In genomic region chr7:90726120-90726519, GRCh38 we compare ENCODE assay signal across 11 cellular contexts.
DNase-seq lines count a peak whose midpoint lies in the region; ATAC-seq, FAIRE-seq and TF ChIP-seq lines count a peak whose summit lies in the region.
"Had no signal": no experiment of that assay in that cellular context is flagged by ENCODE, and none has a peak within 500 bp of the region (broad histone marks: within the 10 kb centered on the region; RNA-seq: fewer than 3 reads in every experiment).

No MANE protein-coding gene starts in this region.

- FAIRE-seq in HepG2 (lab: Jason Lieb, UNC), result no peak

- POLR2A ChIA-PET in A673 (lab: Charles Lee; ENCODE audit: low non-redundant PET), result interaction anchor here (0.6 kb wide), 1 partner anchor 14 kb away, joined by 8 read pairs; no protein-coding TSS in a partner anchor
- POLR2A ChIA-PET in WTC11 (lab: Charles Lee), result no interaction called here
- POLR2A ChIA-PET in HepG2 (lab: Yijun Ruan, JAX), result no interaction called here

- BruUV-seq in A673 (replicated peaks; lab: Mats Ljungman, UMichigan) (no TSS peak), HepG2 (replicated peaks; lab: Mats Ljungman, UMichigan) (no TSS peak)

- peaks cover 5% of the 10 kb centered on the region for H3K9me3 ChIP-seq in A673 (ENCODE audit: low read depth, low read length, poor library complexity, severe bottlenecking)
- no peaks in the 10 kb centered on the region for H3K9me3 ChIP-seq in HepG2 (ENCODE audit: low read length)

- H3K27ac ChIP-seq in A673 (ENCODE audit: low read depth, low read length, poor library complexity, severe bottlenecking) (peak overlapping the region; percentile 66), HepG2 (ENCODE audit: extremely low read length, insufficient read depth, low read length) (no peak overlapping the region)

- TF ChIP-seq POLR2A in HepG2 (IDR thresholded peaks at IDR 0.05; ENCODE audit: insufficient read depth in 1 of 2, low read depth in 2 of 2, low read length in 2 of 2), result no peak

- CTCF ChIA-PET in A673 (lab: Charles Lee) (interaction anchor here (0.6 kb wide), 2 partner anchors 17 to 26 kb away, joined by 3 read pairs; no protein-coding TSS in a partner anchor), WTC11 (lab: Charles Lee) (interaction anchor here (0.7 to 1.0 kb wide), 3 partner anchors 24 to 271 kb away, joined by 3 read pairs; no protein-coding TSS in a partner anchor), HepG2 (lab: Yijun Ruan, JAX; ENCODE audit: low intra/inter-chr PET ratio, low total read pairs) (no interaction called here)

- H3K36me3 ChIP-seq in A673 (ENCODE audit: insufficient read depth, low read length, poor library complexity, severe bottlenecking) (peaks cover 13% of the 10 kb centered on the region), HepG2 (replicated peaks in 1 of 2; ENCODE audit: control insufficient read depth in 1 of 2, insufficient read depth in 2 of 2, low read length in 2 of 2) (no peaks in the 10 kb centered on the region)

- intact Hi-C loops in A673 (cut with micrococcal nuclease; ENCODE audit: unreplicated experiment), result loop anchor here (5.0 kb wide), 1 partner anchor 51 kb away; no protein-coding TSS in a partner anchor
- intact Hi-C loops in HepG2 (cut with micrococcal nuclease; ENCODE audit: unreplicated experiment), result no loop called here

- H4K20me1 ChIP-seq in HepG2 (ENCODE audit: insufficient read depth, low read length), result no peaks in the 10 kb centered on the region

- 0 out of 2 replicates have a peak overlapping the region, but pooled peaks have one; percentile 1 for H3K27ac Mint-ChIP-seq in WTC11
- H3K27ac Mint-ChIP-seq: activated naive CD4-positive, alpha-beta T cell treated with anti-CD3 and anti-CD28 coated beads, Interleukin-2, amount 50 U/mL, for 24 hours had no signal

- no peak overlapping the region for H3K4me2 ChIP-seq in HepG2 (ENCODE audit: low read depth, low read length)

- H2AFZ ChIP-seq in HepG2 (ENCODE audit: low read length), result no peak overlapping the region

- TF ChIP-seq CTCF in A673 (conservative IDR thresholded peaks at IDR 0.05; ENCODE audit: low read depth, low read length) (no peak), WTC11 (IDR thresholded peaks at IDR 0.05) (no peak), HepG2 (CRISPR knock-in tag; IDR thresholded peaks at IDR 0.05) (no peak)

- no peak for DNase-seq in A673 (ENCODE audit: low spot score)
- no peak for DNase-seq in WTC11 (ENCODE audit: low spot score)
- no peak for DNase-seq in HepG2 (ENCODE audit: low spot score)
- no peak for DNase-seq in NCI-H1092 treated with DMSO at 0.1 percent for 48 hours (lab: John Stamatoyannopoulos, UW)
- DNase-seq in NCI-H748 treated with DMSO at 0.1 percent for 48 hours (lab: John Stamatoyannopoulos, UW), result no peak
- DNase-seq: AML-193 had no signal

- peaks cover 39% of the 10 kb centered on the region for H3K4me1 Mint-ChIP-seq in WTC11
- H3K4me1 Mint-ChIP-seq: activated naive CD4-positive, alpha-beta T cell treated with anti-CD3 and anti-CD28 coated beads, Interleukin-2, amount 50 U/mL, for 24 hours had no signal

- H3K36me3 Mint-ChIP-seq in WTC11, result peaks cover 13% of the 10 kb centered on the region
- H3K36me3 Mint-ChIP-seq: activated naive CD4-positive, alpha-beta T cell treated with anti-CD3 and anti-CD28 coated beads, Interleukin-2, amount 50 U/mL, for 24 hours had no signal

- in situ Hi-C loops in HepG2 (cut with HindIII; ENCODE audit: extremely low pct_ligation_motif_present, low pct_unique_long_range_greater_than_20kb), result no loop called here

- H3K27me3 ChIP-seq in A673 (replicated peaks; ENCODE audit: insufficient read depth, low read depth, low read length, poor library complexity) (no peaks in the 10 kb centered on the region), HepG2 (ENCODE audit: control insufficient read depth in 1 of 2, insufficient read depth in 2 of 2, low read length in 2 of 2) (0 out of 5 replicates have a peak, but pooled peaks cover 0 to 3% of the 10 kb centered on the region in 2 experiments)

- no peak overlapping the region for H3K4me3 Mint-ChIP-seq in WTC11
- H3K4me3 Mint-ChIP-seq: activated naive CD4-positive, alpha-beta T cell treated with anti-CD3 and anti-CD28 coated beads, Interleukin-2, amount 50 U/mL, for 24 hours had no signal

- peak; percentile 42 for ATAC-seq in GM21381 (IDR thresholded peaks at IDR 0.05; ENCODE audit: unreplicated experiment)
- no peak for ATAC-seq in WTC11
- ATAC-seq in HepG2, result no peak
- no peak for ATAC-seq in HG02870 (IDR thresholded peaks at IDR 0.05; ENCODE audit: unreplicated experiment)
- ATAC-seq in GM21619 (IDR thresholded peaks at IDR 0.05; ENCODE audit: unreplicated experiment), result no peak
- ATAC-seq: Panc1 had no signal

- H3K79me2 ChIP-seq in HepG2 (ENCODE audit: insufficient read depth, low read length), result no peaks in the 10 kb centered on the region

- 20% methylated on average over 2 of the region's 2 CpGs for WGBS in HepG2 (ENCODE audit: low lambda C conversion rate)

- no peak for TF ChIP-seq RAD21 in HepG2 (CRISPR knock-in tag; IDR thresholded peaks at IDR 0.05)

- H3K27me3 Mint-ChIP-seq in WTC11 (ENCODE audit: low read depth), result no peaks in the 10 kb centered on the region
- H3K27me3 Mint-ChIP-seq: activated naive CD4-positive, alpha-beta T cell treated with anti-CD3 and anti-CD28 coated beads, Interleukin-2, amount 50 U/mL, for 24 hours had no signal

- TF ChIP-seq EP300 in HepG2 (IDR thresholded peaks at IDR 0.05; ENCODE audit: low read depth in 2 of 2, low read length in 2 of 2) (no peak), HepG2 (CRISPR knock-in tag; IDR thresholded peaks at IDR 0.05; ENCODE audit: borderline replicate concordance) (no peak)

- H3K4me1 ChIP-seq in A673 (ENCODE audit: insufficient read depth, low read length, poor library complexity, severe bottlenecking) (peaks cover 68% of the 10 kb centered on the region), HepG2 (ENCODE audit: insufficient read depth, low read length) (peaks cover 8% of the 10 kb centered on the region)

- H3K4me3 ChIP-seq in A673 (ENCODE audit: low read depth, low read length, poor library complexity, severe bottlenecking) (no peak overlapping the region), HepG2 (replicated peaks in 1 of 3; ENCODE audit: insufficient read depth in 1 of 3, low read depth in 2 of 3, low read length in 3 of 3) (no peak overlapping the region)

- H3K9me3 Mint-ChIP-seq in WTC11, result peaks cover 12% of the 10 kb centered on the region
- H3K9me3 Mint-ChIP-seq: activated naive CD4-positive, alpha-beta T cell treated with anti-CD3 and anti-CD28 coated beads, Interleukin-2, amount 50 U/mL, for 24 hours had no signal

- H3K9ac ChIP-seq in HepG2 (ENCODE audit: insufficient read depth, low read depth, low read length), result no peak overlapping the region

TF ChIP-seq in WTC11, 78 proteins besides CTCF, POLR2A, EP300 and RAD21:
- TF ChIP-seq STAT6 (CRISPR knock-in tag; conservative IDR thresholded peaks at IDR 0.05; ENCODE audit: low read depth) (no peak), TP53 (CRISPR knock-in tag; IDR thresholded peaks at IDR 0.05) (no peak), RORB (CRISPR knock-in tag; IDR thresholded peaks at IDR 0.05) (no peak), NFYB (CRISPR knock-in tag; conservative IDR thresholded peaks at IDR 0.05; ENCODE audit: low read depth) (no peak), TEAD4 (CRISPR knock-in tag; IDR thresholded peaks at IDR 0.05) (no peak), GABPB1 (CRISPR knock-in tag; IDR thresholded peaks at IDR 0.05) (no peak)

TF ChIP-seq in HepG2, 621 proteins besides CTCF, POLR2A, EP300 and RAD21:
- TF ChIP-seq ZNF558 (CRISPR knock-in tag; IDR thresholded peaks at IDR 0.05; ENCODE audit: borderline replicate concordance) (no peak), MAFF (IDR thresholded peaks at IDR 0.05; ENCODE audit: low read depth, low read length) (peak; percentile 82), SKI (IDR thresholded peaks at IDR 0.05; ENCODE audit: partially characterized antibody) (no peak), HNRNPH1 (optimal IDR thresholded peaks at IDR 0.05; ENCODE audit: low read depth, low read length) (no peak), ISX (CRISPR knock-in tag; conservative IDR thresholded peaks at IDR 0.05) (no peak), MAFK (conservative IDR thresholded peaks at IDR 0.05 in 1 of 2, IDR thresholded peaks at IDR 0.05 in 1 of 2; ENCODE audit: low read length in 2 of 2) (peak; percentile 81 to 86), GTF2F1 (IDR thresholded peaks at IDR 0.05; ENCODE audit: low read length) (no peak)
